25 cellular contexts compared by ENCODE assay signal in the genomic region with DNA sequence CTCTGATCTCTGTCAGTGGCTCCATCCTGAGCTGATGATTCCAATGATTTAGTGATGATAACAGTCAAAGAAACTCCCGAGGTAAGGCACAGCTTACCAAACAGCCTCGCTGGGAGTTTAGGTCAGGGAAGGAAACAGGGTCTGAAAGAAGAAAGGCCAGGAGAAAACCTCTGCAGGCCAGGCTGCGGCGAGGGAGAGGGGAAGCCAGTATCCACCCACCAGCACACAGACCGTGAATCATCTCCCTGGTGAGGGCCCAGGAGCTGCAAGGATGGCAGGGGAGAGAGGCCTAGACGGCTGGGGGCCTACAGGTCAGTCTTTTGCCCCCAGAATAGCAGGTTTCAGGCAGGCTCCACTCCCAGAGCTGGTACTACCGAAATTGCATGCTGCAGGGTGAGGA.
"Had no signal": no experiment of that assay in that cellular context is flagged by ENCODE, and none has a peak within 500 bp of the region (broad histone marks: within the 10 kb centered on the region; RNA-seq: fewer than 3 reads in every experiment).

No MANE protein-coding gene starts in this region.

- H3K4me1 Mint-ChIP-seq: activated CD4-positive, alpha-beta T cell treated with anti-CD3 and anti-CD28 coated beads, Interleukin-2, amount 10 ng/mL, durations not matched to agents 24 days and 14 days; activated naive CD4-positive, alpha-beta T cell treated with anti-CD3 and anti-CD28 coated beads, Interleukin-2, amount 10 ng/mL, durations not matched to agents 7 days and 5 days; endodermal cell; natural killer cell had no signal

- H3K4me3 ChIP-seq: skin epidermis, suprapubic skin, transverse colon had no signal

- H3K4me1 ChIP-seq: suprapubic skin, transverse colon had no signal

- H3K27ac Mint-ChIP-seq: activated CD4-positive, alpha-beta T cell treated with anti-CD3 and anti-CD28 coated beads, Interleukin-2, amount 10 ng/mL, durations not matched to agents 24 days and 14 days; activated CD8-positive, alpha-beta T cell treated with anti-CD3 and anti-CD28 coated beads, Interleukin-2, amount 10 ng/mL, durations not matched to agents 7 days and 5 days; activated naive CD4-positive, alpha-beta T cell treated with anti-CD3 and anti-CD28 coated beads, Interleukin-2, amount 10 ng/mL, durations not matched to agents 7 days and 5 days; activated naive CD8-positive, alpha-beta T cell treated with anti-CD3 and anti-CD28 coated beads, Interleukin-2, amount 50 U/mL, for 24 hours; endodermal cell; natural killer cell had no signal

- H3K27ac ChIP-seq: skin epidermis, suprapubic skin, transverse colon had no signal

- H3K36me3 Mint-ChIP-seq: activated naive CD4-positive, alpha-beta T cell treated with anti-CD3 and anti-CD28 coated beads, Interleukin-2, amount 10 ng/mL, durations not matched to agents 7 days and 5 days; natural killer cell had no signal

- ATAC-seq: activated CD8-positive, alpha-beta T cell treated with anti-CD3 and anti-CD28 coated beads, Interleukin-2, amount 10 ng/mL, durations not matched to agents 7 days and 5 days; activated naive CD8-positive, alpha-beta T cell treated with anti-CD3 and anti-CD28 coated beads, Interleukin-2, amount 50 U/mL, for 24 hours; foreskin keratinocyte; left cardiac atrium; natural killer cell; stimulated activated naive CD8-positive, alpha-beta T cell treated with anti-CD3 and anti-CD28 coated beads, Interleukin-15, amount 100 ng/mL, for 72 hours had no signal

- H3K9me3 ChIP-seq: suprapubic skin, transverse colon had no signal

- H3K27me3 ChIP-seq: suprapubic skin, transverse colon had no signal

- H3K27me3 Mint-ChIP-seq: activated CD4-positive, alpha-beta T cell treated with anti-CD3 and anti-CD28 coated beads, Interleukin-2, amount 10 ng/mL, durations not matched to agents 24 days and 14 days; activated naive CD4-positive, alpha-beta T cell treated with anti-CD3 and anti-CD28 coated beads, Interleukin-2, amount 10 ng/mL, durations not matched to agents 7 days and 5 days; activated naive CD8-positive, alpha-beta T cell treated with anti-CD3 and anti-CD28 coated beads, Interleukin-2, amount 50 U/mL, for 24 hours had no signal

- H3K4me3 Mint-ChIP-seq: activated CD4-positive, alpha-beta T cell treated with anti-CD3 and anti-CD28 coated beads, Interleukin-2, amount 10 ng/mL, durations not matched to agents 24 days and 14 days; activated CD8-positive, alpha-beta T cell treated with anti-CD3 and anti-CD28 coated beads, Interleukin-2, amount 10 ng/mL, durations not matched to agents 7 days and 5 days; activated naive CD4-positive, alpha-beta T cell treated with anti-CD3 and anti-CD28 coated beads, Interleukin-2, amount 10 ng/mL, durations not matched to agents 7 days and 5 days; activated naive CD8-positive, alpha-beta T cell treated with anti-CD3 and anti-CD28 coated beads, Interleukin-2, amount 50 U/mL, for 24 hours; endodermal cell; natural killer cell; stimulated activated naive CD8-positive, alpha-beta T cell treated with anti-CD3 and anti-CD28 coated beads, Interleukin-15, amount 100 ng/mL, for 72 hours had no signal

- H3K36me3 ChIP-seq: suprapubic skin, transverse colon had no signal

- H3K9me3 Mint-ChIP-seq: activated CD4-positive, alpha-beta T cell treated with anti-CD3 and anti-CD28 coated beads, Interleukin-2, amount 10 ng/mL, durations not matched to agents 24 days and 14 days; activated naive CD4-positive, alpha-beta T cell treated with anti-CD3 and anti-CD28 coated beads, Interleukin-2, amount 10 ng/mL, durations not matched to agents 7 days and 5 days; activated naive CD8-positive, alpha-beta T cell treated with anti-CD3 and anti-CD28 coated beads, Interleukin-2, amount 50 U/mL, for 24 hours; endodermal cell; natural killer cell; stimulated activated naive CD8-positive, alpha-beta T cell treated with anti-CD3 and anti-CD28 coated beads, Interleukin-15, amount 100 ng/mL, for 72 hours had no signal

- DNase-seq: activated CD4-positive, alpha-beta T cell treated with anti-CD3 and anti-CD28 coated beads, Interleukin-2, amount 10 ng/mL, durations not matched to agents 24 days and 14 days; activated CD4-positive, CD25-positive, alpha-beta regulatory T cell; activated CD8-positive, alpha-beta memory T cell treated with anti-CD3 and anti-CD28 coated beads, Interleukin-2, amount 50 U/mL, for 4 hours; activated CD8-positive, alpha-beta T cell treated with anti-CD3 and anti-CD28 coated beads, Interleukin-2, amount 10 ng/mL, durations not matched to agents 7 days and 5 days; activated effector memory CD4-positive, alpha-beta T cell treated with Interleukin-2 at 50 U/mL for 16 hours; activated naive CD4-positive, alpha-beta T cell treated with anti-CD3 and anti-CD28 coated beads, Interleukin-2, amount 10 ng/mL, durations not matched to agents 7 days and 5 days; activated naive CD8-positive, alpha-beta T cell treated with anti-CD3 and anti-CD28 coated beads, Interleukin-2, amount 50 U/mL, for 24 hours; activated T-cell treated with anti-CD3 and anti-CD28 coated beads, Interleukin-2, amount 50 U/mL, for 48 hours; caudate nucleus; endodermal cell; foreskin keratinocyte; hippocampal formation; left cardiac atrium; mesendoderm; natural killer cell; occipital lobe; retina; stimulated activated CD4-positive, alpha-beta T cell treated with anti-CD3 and anti-CD28 coated beads, Interleukin-15, amount 100 ng/mL, for 24 hours; stimulated activated CD4-positive, alpha-beta T cell treated with anti-CD3 and anti-CD28 coated beads, Interleukin-4, amount 100 ng/mL, for 1 hour; stimulated activated naive CD8-positive, alpha-beta T cell treated with anti-CD3 and anti-CD28 coated beads, Interleukin-15, amount 100 ng/mL, for 72 hours; T-helper 1 cell; T-helper 9 cell; transverse colon had no signal
